Comparison of ENCODE assay signal across 11 cellular contexts in the genomic region with DNA sequence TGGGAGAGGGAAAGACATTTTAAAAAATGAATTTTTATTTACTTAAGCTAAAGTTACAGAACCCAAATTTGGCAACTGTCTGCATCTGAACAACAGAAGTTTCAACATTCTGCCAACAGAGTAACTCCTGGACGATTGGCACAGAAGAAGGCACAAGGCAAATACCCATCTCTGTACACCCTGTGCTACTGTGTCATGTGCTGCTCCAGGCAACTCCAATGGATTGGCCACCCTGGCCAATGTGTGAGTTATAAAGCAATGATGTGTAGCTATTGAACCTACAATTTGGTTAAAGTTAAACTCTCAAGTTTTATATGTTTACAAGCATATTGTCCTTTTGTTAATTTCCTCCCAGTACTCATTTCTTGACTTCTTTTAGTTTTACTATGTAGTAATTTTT. TPM values are rescaled to one million over a fixed set of nuclear protein-coding genes. Genes with fewer than 3 reads are reported as not detected.
DNase-seq lines count a peak whose midpoint lies in the region; ATAC-seq lines count a peak whose summit lies in the region.
"Had no signal": no experiment of that assay in that cellular context is flagged by ENCODE, and none has a peak within 500 bp of the region (broad histone marks: within the 10 kb centered on the region; RNA-seq: fewer than 3 reads in every experiment).

No MANE protein-coding gene starts in this region.

- no peaks in the 10 kb centered on the region for H3K36me3 ChIP-seq in adipocyte (ENCODE audit: control insufficient read depth, insufficient read depth, low read length, severe bottlenecking)

- ATAC-seq in left ventricle myocardium superior (peak; percentile 79), HG03139 (IDR thresholded peaks at IDR 0.05; ENCODE audit: unreplicated experiment) (no peak)
- ATAC-seq in activated CD4-positive, CD25-positive, alpha-beta regulatory T cell treated with anti-CD3 and anti-CD28 coated beads, Interleukin-2, amount 50 U/mL, for 24 hours: no peak

- in situ Hi-C loops in ACHN (cut with HindIII; ENCODE audit: low pct_ligation_motif_present, low pct_unique_long_range_greater_than_20kb, low sequenced_read_pairs): no loop called here

- DNase-seq in ACHN (peak; percentile 77), adipocyte (ENCODE audit: low read depth) (peak; percentile 72), left ventricle myocardium superior (peak; percentile 31), renal cortical epithelial cell (ENCODE audit: low read depth) (peak; percentile 89), SHP77 treated with DMSO at 0.1 percent for 48 hours (lab: John Stamatoyannopoulos, UW) (no peak), NCI-H2196 treated with DMSO at 0.1 percent for 48 hours (lab: John Stamatoyannopoulos, UW; ENCODE audit: unreplicated experiment) (no peak)
- DNase-seq: NCI-H2227 treated with DMSO at 0.1 percent for 48 hours; stimulated activated CD4-positive, alpha-beta T cell treated with anti-CD3 and anti-CD28 coated beads, Interleukin-4, amount 100 ng/mL, for 1 hour; stimulated activated naive CD4-positive, alpha-beta T cell treated with Interleukin-2 at 50 U/mL for 16 hours had no signal

- intact Hi-C loops in left ventricle myocardium superior (cut with micrococcal nuclease): no loop called here

- H3K4me1 ChIP-seq in adipocyte (ENCODE audit: control insufficient read depth, insufficient read depth, low read length): peaks cover 92% of the 10 kb centered on the region

- H3K9me3 ChIP-seq in adipocyte (ENCODE audit: control insufficient read depth, low read length): no peaks in the 10 kb centered on the region

- no peaks in the 10 kb centered on the region for H3K27me3 ChIP-seq in adipocyte (replicated peaks; ENCODE audit: control insufficient read depth, insufficient read depth, low read length)

- H3K9ac ChIP-seq in adipocyte (ENCODE audit: low read length): peak overlapping the region; percentile 70

- peak overlapping the region; percentile 43 for H3K4me3 ChIP-seq in adipocyte (ENCODE audit: low read length)

RNA-seq across cellular contexts. Expression of a gene that starts 6.1 kb away (rescaled TPM):
- total RNA-seq in left ventricle myocardium superior (41.1 TPM), renal cortical epithelial cell (11.6 and 53.2 TPM in 2 replicates)

Comparison
In these comparisons a context has a peak if more than half of its experiments do, and no peak if none do; other contexts are left out.
1. DNase-seq: peak in ACHN (single experiment), adipocyte (single experiment), left ventricle myocardium superior (single experiment) and renal cortical epithelial cell (single experiment); none in SHP77 treated with DMSO at 0.1 percent for 48 hours (single experiment) and NCI-H2196 treated with DMSO at 0.1 percent for 48 hours (single experiment).